ENCODE assay signal across 22 cellular contexts in the genomic region with DNA sequence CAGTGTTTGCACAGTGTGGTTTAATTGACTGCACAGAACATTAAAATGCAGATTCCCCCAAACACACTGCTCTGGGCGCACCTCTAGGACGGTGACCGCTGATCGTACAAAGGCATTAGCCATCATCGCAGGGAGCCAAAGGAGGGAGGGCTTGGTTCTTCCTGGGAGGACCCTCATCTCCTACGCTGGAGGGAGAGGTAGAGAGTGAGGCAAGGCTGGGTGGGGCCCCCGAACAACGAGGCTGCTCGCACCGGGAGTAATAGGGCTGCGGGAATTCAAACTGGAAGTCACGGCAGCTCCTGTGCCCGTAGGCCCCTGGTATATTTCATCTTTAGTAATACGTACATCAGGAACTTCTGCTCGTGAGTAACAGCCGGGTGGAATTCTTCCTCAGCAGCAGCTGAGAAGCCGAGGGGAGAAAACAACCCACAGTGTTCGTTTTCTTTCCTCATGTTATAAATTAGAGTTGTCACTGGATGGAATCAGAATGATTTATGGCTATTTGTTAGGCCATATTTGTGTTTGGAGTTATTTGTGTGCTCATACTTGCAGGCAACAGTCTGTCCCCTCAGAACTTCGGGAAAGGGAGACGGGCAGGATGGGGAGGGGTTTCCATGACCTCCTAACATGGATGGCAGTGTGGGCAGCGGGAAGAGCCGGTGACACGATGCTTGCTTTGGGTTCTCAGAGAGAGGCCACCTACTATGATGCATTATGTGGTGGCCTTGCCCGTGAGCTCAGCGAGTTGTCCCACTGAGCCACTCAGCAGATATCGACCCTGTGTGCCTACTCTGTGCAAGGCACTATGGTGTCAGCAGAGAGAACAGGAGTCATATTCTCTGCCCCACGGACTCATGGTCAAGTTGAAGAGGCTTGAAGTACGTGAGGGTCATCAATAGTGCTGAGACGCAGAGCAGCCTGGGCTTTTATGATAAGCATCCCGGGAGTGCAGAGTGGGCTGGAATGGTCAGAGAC.
"Had no signal": no experiment of that assay in that cellular context is flagged by ENCODE, and none has a peak within 500 bp of the region (broad histone marks: within the 10 kb centered on the region; RNA-seq: fewer than 3 reads in every experiment).

No MANE protein-coding gene starts in this region.

- H3K4me3 Mint-ChIP-seq: naive thymus-derived CD4-positive, alpha-beta T cell; stimulated activated memory B cell treated with anti-CD40 and anti-IgM and Interleukin-4, amounts not matched to agents 10 μg/mL and 1 μg/mL and 100 μg/mL, for 72 hours; stimulated activated naive CD8-positive, alpha-beta T cell treated with anti-CD3 and anti-CD28 coated beads, Interleukin-15, Interleukin-2, amounts not matched to agents 100 ng/mL and 50 ng/mL, for 24 hours had no signal

- H3K4me1 Mint-ChIP-seq: naive thymus-derived CD4-positive, alpha-beta T cell; stimulated activated memory B cell treated with anti-CD40 and anti-IgM and Interleukin-4, amounts not matched to agents 10 μg/mL and 1 μg/mL and 100 μg/mL, for 72 hours had no signal

- H3K27ac ChIP-seq: dorsolateral prefrontal cortex, foreskin keratinocyte, hepatocyte, parathyroid adenoma, prostate gland, right lobe of liver, spleen, tibial artery, upper lobe of left lung, uterus had no signal

- H3K36me3 ChIP-seq: prostate gland, right lobe of liver, spleen, tibial artery, upper lobe of left lung, uterus had no signal

- H3K4me2 ChIP-seq: hepatocyte had no signal

- H3K36me3 Mint-ChIP-seq: naive thymus-derived CD4-positive, alpha-beta T cell; stimulated activated memory B cell treated with anti-CD40 and anti-IgM and Interleukin-4, amounts not matched to agents 10 μg/mL and 1 μg/mL and 100 μg/mL, for 72 hours had no signal

- H3K9me3 ChIP-seq: prostate gland, right lobe of liver, spleen, tibial artery, upper lobe of left lung, uterus had no signal

- H3K27me3 ChIP-seq: dorsolateral prefrontal cortex, hepatocyte, right lobe of liver, upper lobe of left lung, uterus had no signal

- H2AFZ ChIP-seq: hepatocyte, parathyroid adenoma had no signal

- H3K4me3 ChIP-seq: dorsolateral prefrontal cortex, hepatocyte, prostate gland, right lobe of liver, spleen, tibial artery, upper lobe of left lung, uterus had no signal

- DNase-seq: cortex of kidney; dorsolateral prefrontal cortex; effector CD8-positive, alpha-beta T cell; foreskin keratinocyte; left colon; left ventricle myocardium superior; mesendoderm; naive thymus-derived CD4-positive, alpha-beta T cell; occipital lobe; right lobe of liver; spleen; stimulated activated CD4-positive, alpha-beta T cell treated with anti-CD3 and anti-CD28 coated beads, Interleukin-15, amount 100 ng/mL, for 24 hours; stimulated activated CD4-positive, alpha-beta T cell treated with anti-CD3 and anti-CD28 coated beads, Interleukin-1b, Interleukin-23, amount 100 ng/mL, for 48 hours; stimulated activated CD4-positive, alpha-beta T cell treated with anti-CD3 and anti-CD28 coated beads, Interleukin-4, amount 100 ng/mL, for 24 hours; tibial artery; uterus had no signal

- H3K9ac ChIP-seq: parathyroid adenoma had no signal

- H3K4me1 ChIP-seq: foreskin keratinocyte, parathyroid adenoma, prostate gland, right lobe of liver, spleen, tibial artery, upper lobe of left lung, uterus had no signal

- ATAC-seq: foreskin keratinocyte; left colon; left ventricle myocardium superior; naive thymus-derived CD4-positive, alpha-beta T cell; right lobe of liver; stimulated activated memory B cell treated with anti-CD40 and anti-IgM and Interleukin-4, amounts not matched to agents 10 μg/mL and 1 μg/mL and 100 μg/mL, for 72 hours had no signal

- H3K9me3 Mint-ChIP-seq: naive thymus-derived CD4-positive, alpha-beta T cell; stimulated activated memory B cell treated with anti-CD40 and anti-IgM and Interleukin-4, amounts not matched to agents 10 μg/mL and 1 μg/mL and 100 μg/mL, for 72 hours; stimulated activated naive CD8-positive, alpha-beta T cell treated with anti-CD3 and anti-CD28 coated beads, Interleukin-15, Interleukin-2, amounts not matched to agents 100 ng/mL and 50 ng/mL, for 24 hours had no signal

- H3K27ac Mint-ChIP-seq: naive thymus-derived CD4-positive, alpha-beta T cell; stimulated activated memory B cell treated with anti-CD40 and anti-IgM and Interleukin-4, amounts not matched to agents 10 μg/mL and 1 μg/mL and 100 μg/mL, for 72 hours; stimulated activated naive CD8-positive, alpha-beta T cell treated with anti-CD3 and anti-CD28 coated beads, Interleukin-15, Interleukin-2, amounts not matched to agents 100 ng/mL and 50 ng/mL, for 24 hours had no signal
